ENCODE assay signal across 13 cellular contexts in the genomic region with DNA sequence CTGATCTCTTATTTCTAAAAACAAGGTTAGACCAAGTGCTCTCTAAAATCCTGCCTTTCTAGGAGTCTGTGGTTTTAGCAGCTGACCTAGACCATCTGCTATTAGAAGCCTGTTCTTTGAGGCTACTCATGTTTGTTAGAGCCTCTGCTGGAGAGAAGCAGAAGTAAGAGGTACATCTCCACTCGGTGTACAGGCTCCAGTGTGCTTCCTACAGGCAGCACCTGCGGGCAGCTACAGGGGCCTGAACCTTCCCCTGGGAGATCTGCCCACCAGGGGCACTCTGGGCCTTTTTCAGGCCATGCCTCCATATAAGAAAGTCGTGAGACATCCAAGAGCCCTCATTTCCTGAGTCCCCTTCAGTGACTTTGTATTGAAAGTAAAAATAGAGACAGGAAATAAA. TPM values are rescaled to one million over a fixed set of nuclear protein-coding genes. Genes with fewer than 3 reads are reported as not detected.
A peak's percentile ranks its signal among the peaks of the same experiment; 100 is the strongest.
DNase-seq lines count a peak whose midpoint lies in the region; ATAC-seq and TF ChIP-seq lines count a peak whose summit lies in the region.
"Had no signal": no experiment of that assay in that cellular context is flagged by ENCODE, and none has a peak within 500 bp of the region (broad histone marks: within the 10 kb centered on the region; RNA-seq: fewer than 3 reads in every experiment).

No MANE protein-coding gene starts in this region.

- no peaks in the 10 kb centered on the region for H3K9me3 Mint-ChIP-seq in mesothelial cell of epicardium
- no peaks in the 10 kb centered on the region for H3K9me3 Mint-ChIP-seq in activated T-helper 2 cell treated with anti-CD3 and anti-CD28 coated beads, Interferon-gamma antibody, Interleukin-2, Interleukin-4, amounts not matched to agents 10 μg/mL and 5 μg/mL and 100 μg/mL, durations not matched to agents 14 hours and 24 hours and 36 hours
- H3K9me3 Mint-ChIP-seq: activated T-cell treated with anti-CD3 and anti-CD28 coated beads, Interleukin-2, amount 50 U/mL, for 24 hours had no signal

- H3K27ac ChIP-seq in VCaP: peak overlapping the region; percentile 70

- in situ Hi-C loops in GM13976 (cut with MboI; ENCODE audit: low sequenced_read_pairs, unreplicated experiment): no loop called here

- no peak overlapping the region for H3K4me3 Mint-ChIP-seq in mesothelial cell of epicardium
- H3K4me3 Mint-ChIP-seq in activated T-helper 2 cell treated with anti-CD3 and anti-CD28 coated beads, Interferon-gamma antibody, Interleukin-2, Interleukin-4, amounts not matched to agents 10 μg/mL and 5 μg/mL and 100 μg/mL, durations not matched to agents 14 hours and 24 hours and 36 hours (ENCODE audit: low read depth): no peak overlapping the region
- H3K4me3 Mint-ChIP-seq: activated T-cell treated with anti-CD3 and anti-CD28 coated beads, Interleukin-2, amount 50 U/mL, for 24 hours had no signal

- H3K4me1 Mint-ChIP-seq in mesothelial cell of epicardium: no peaks in the 10 kb centered on the region
- H3K4me1 Mint-ChIP-seq in activated T-helper 2 cell treated with anti-CD3 and anti-CD28 coated beads, Interferon-gamma antibody, Interleukin-2, Interleukin-4, amounts not matched to agents 10 μg/mL and 5 μg/mL and 100 μg/mL, durations not matched to agents 14 hours and 24 hours and 36 hours (ENCODE audit: low read depth): no peaks in the 10 kb centered on the region

- intact Hi-C loops in activated T-helper 2 cell treated with anti-CD3 and anti-CD28 coated beads, Interferon-gamma antibody, Interleukin-2, Interleukin-4, amounts not matched to agents 10 μg/mL and 5 μg/mL and 100 μg/mL, durations not matched to agents 14 hours and 24 hours and 36 hours (cut with micrococcal nuclease): no loop called here

- ATAC-seq in HG02852 (IDR thresholded peaks at IDR 0.05; ENCODE audit: unreplicated experiment): no peak

- no peaks in the 10 kb centered on the region for H3K36me3 Mint-ChIP-seq in mesothelial cell of epicardium
- no peaks in the 10 kb centered on the region for H3K36me3 Mint-ChIP-seq in activated T-helper 2 cell treated with anti-CD3 and anti-CD28 coated beads, Interferon-gamma antibody, Interleukin-2, Interleukin-4, amounts not matched to agents 10 μg/mL and 5 μg/mL and 100 μg/mL, durations not matched to agents 14 hours and 24 hours and 36 hours (ENCODE audit: low read depth)

- DNase-seq in NOMO-1 treated with DMSO at 0.1 percent for 48 hours (lab: John Stamatoyannopoulos, UW; ENCODE audit: unreplicated experiment): peak; percentile 9
- no peak for DNase-seq in NOMO-1 (lab: John Stamatoyannopoulos, UW; ENCODE audit: unreplicated experiment in 2 of 2)
- peak; percentile 5 for DNase-seq in HT1080 (ENCODE audit: low read depth)
- DNase-seq in GM13976 (ENCODE audit: low spot score): no peak
- DNase-seq in mesothelial cell of epicardium (ENCODE audit: low spot score in 2 of 2, unreplicated experiment in 2 of 2): no peak
- DNase-seq in activated T-helper 2 cell treated with anti-CD3 and anti-CD28 coated beads, Interferon-gamma antibody, Interleukin-2, Interleukin-4, amounts not matched to agents 10 μg/mL and 5 μg/mL and 100 μg/mL, durations not matched to agents 14 hours and 24 hours and 36 hours (ENCODE audit: low spot score): no peak
- DNase-seq: activated T-cell treated with anti-CD3 and anti-CD28 coated beads, Interleukin-2, amount 50 U/mL, for 24 hours; caudate nucleus; DMS79; head of caudate nucleus; stimulated activated CD4-positive, alpha-beta T cell treated with anti-CD3 and anti-CD28 coated beads, Interleukin-12 subunit alpha, Interleukin-12 subunit beta, amount 100 ng/mL, for 4 hours had no signal

- no peak overlapping the region for H3K27ac Mint-ChIP-seq in mesothelial cell of epicardium
- no peak overlapping the region for H3K27ac Mint-ChIP-seq in activated T-helper 2 cell treated with anti-CD3 and anti-CD28 coated beads, Interferon-gamma antibody, Interleukin-2, Interleukin-4, amounts not matched to agents 10 μg/mL and 5 μg/mL and 100 μg/mL, durations not matched to agents 14 hours and 24 hours and 36 hours
- H3K27ac Mint-ChIP-seq: activated T-cell treated with anti-CD3 and anti-CD28 coated beads, Interleukin-2, amount 50 U/mL, for 24 hours had no signal

- TF ChIP-seq CTCF in VCaP (conservative IDR thresholded peaks at IDR 0.05) (peak; percentile 16; the same call in 1 of the 2 replicates), GM13976 (IDR thresholded peaks at IDR 0.05; ENCODE audit: borderline replicate concordance, control extremely low read depth, extremely low read depth, insufficient read depth, missing control alignments) (no peak), mesothelial cell of epicardium (IDR thresholded peaks at IDR 0.05; ENCODE audit: unreplicated experiment) (no peak)

- peaks cover 24% of the 10 kb centered on the region for H3K27me3 Mint-ChIP-seq in mesothelial cell of epicardium (ENCODE audit: low read depth)
- peaks cover 3% of the 10 kb centered on the region for H3K27me3 Mint-ChIP-seq in activated T-helper 2 cell treated with anti-CD3 and anti-CD28 coated beads, Interferon-gamma antibody, Interleukin-2, Interleukin-4, amounts not matched to agents 10 μg/mL and 5 μg/mL and 100 μg/mL, durations not matched to agents 14 hours and 24 hours and 36 hours (ENCODE audit: low read depth)

RNA-seq across cellular contexts. Expression of a gene that starts 31.6 kb away (rescaled TPM):
- total RNA-seq in HT1080 (2014; rRNA removed; shearing (Covaris generic)): 0.03 and 0.08 TPM in 2 replicates
- polyA plus RNA-seq in HT1080 (2015; cell fraction: cytosol; rRNA removed): 0.13 and 0.23 TPM in 2 replicates
- polyA plus RNA-seq in HT1080 (2015; cell fraction: nucleus; rRNA removed): 0.18 and 0.22 TPM in 2 replicates
- 0.09 to 0.51 TPM (median 0.09 TPM) in 3 replicates for total RNA-seq in mesothelial cell of epicardium
- not detected in 2 replicates for total RNA-seq in activated T-helper 2 cell treated with anti-CD3 and anti-CD28 coated beads, Interferon-gamma antibody, Interleukin-2, Interleukin-4, amounts not matched to agents 10 μg/mL and 5 μg/mL and 100 μg/mL, durations not matched to agents 14 hours and 24 hours and 36 hours

Comparison
In these comparisons a context has a peak if more than half of its experiments do, and no peak if none do; other contexts are left out.
1. DNase-seq: peak in NOMO-1 treated with DMSO at 0.1 percent for 48 hours (single experiment) and HT1080 (single experiment); none in NOMO-1 (0 of 2), GM13976 (single experiment), mesothelial cell of epicardium (0 of 2) and activated T-helper 2 cell treated with anti-CD3 and anti-CD28 coated beads, Interferon-gamma antibody, Interleukin-2, Interleukin-4, amounts not matched to agents 10 μg/mL and 5 μg/mL and 100 μg/mL, durations not matched to agents 14 hours and 24 hours and 36 hours (single experiment).